In genomic region chr2:222939208-222939846, GRCh38 we compare ENCODE assay signal across 8 cellular contexts.
DNase-seq lines count a peak whose midpoint lies in the region; ATAC-seq and FAIRE-seq lines count a peak whose summit lies in the region.

No MANE protein-coding gene starts in this region.

- peak; percentile 85 for ATAC-seq in GM21423 (IDR thresholded peaks at IDR 0.05; ENCODE audit: unreplicated experiment)

- peak; percentile 70 for FAIRE-seq in G401.6 (lab: Jason Lieb, UNC)

- DNase-seq in HUDEP-2 (lab: John Stamatoyannopoulos, UW; ENCODE audit: unreplicated experiment in 76 of 76) (peak in 69 of 76 experiments; percentile 0 to 85 (median 47)), SKM-1 treated with dmso at 0.1 percent for 144 hours (lab: John Stamatoyannopoulos, UW; ENCODE audit: unreplicated experiment) (peak; percentile 62), iPS DF 4.7 (ENCODE audit: extremely low read depth, low spot score) (peak; percentile 90), DMS79 treated with DMSO at 0.1 percent for 48 hours (lab: John Stamatoyannopoulos, UW) (no peak)
- DNase-seq in activated naive CD8-positive, alpha-beta T cell treated with anti-CD3 and anti-CD28 coated beads, Interleukin-2, amount 50 U/mL, for 16 hours (ENCODE audit: low read depth, low spot score) = peak; percentile 23
- peak; percentile 22 for DNase-seq in stimulated activated CD4-positive, alpha-beta T cell treated with anti-CD3 and anti-CD28 coated beads, Interleukin-2, amount 100 ng/mL, for 4 hours (ENCODE audit: low read depth)
